In genomic region chr18:77160515-77160914, GRCh38 we compare ENCODE assay signal across 18 cellular contexts. TPM values are rescaled to one million over a fixed set of nuclear protein-coding genes. Genes with fewer than 3 reads are reported as not detected.
DNase-seq lines count a peak whose midpoint lies in the region; ATAC-seq, FAIRE-seq and TF ChIP-seq lines count a peak whose summit lies in the region.
"Had no signal": no experiment of that assay in that cellular context is flagged by ENCODE, and none has a peak within 500 bp of the region (broad histone marks: within the 10 kb centered on the region; RNA-seq: fewer than 3 reads in every experiment).

No MANE protein-coding gene starts in this region.

- H3K18ac ChIP-seq in H1 (ENCODE audit: extremely low read depth, low read length): no peak overlapping the region

- peak; percentile 87 for FAIRE-seq in H1 (lab: Jason Lieb, UNC)
- FAIRE-seq: A549, endothelial cell of umbilical vein had no signal

- no peaks in the 10 kb centered on the region for H3K9me3 Mint-ChIP-seq in natural killer cell treated with Interleukin-12 subunit alpha and Interleukin-12 subunit beta and Interleukin-15 and Interleukin-18, amount 100 ng/mL, for 72 hours
- no peaks in the 10 kb centered on the region for H3K9me3 Mint-ChIP-seq in natural killer cell
- H3K9me3 Mint-ChIP-seq: activated naive CD8-positive, alpha-beta T cell treated with anti-CD3 and anti-CD28 coated beads, Interleukin-2, amount 10 ng/mL, durations not matched to agents 7 days and 5 days had no signal

- no peak for ATAC-seq in natural killer cell treated with Interleukin-12 subunit alpha and Interleukin-12 subunit beta and Interleukin-15 and Interleukin-18, amount 100 ng/mL, for 72 hours
- ATAC-seq in natural killer cell (no peak), GM18861 (IDR thresholded peaks at IDR 0.05; ENCODE audit: unreplicated experiment) (no peak), left cardiac atrium (no peak)
- ATAC-seq: A549, lower lobe of right lung had no signal

- no peak for TF ChIP-seq CTCF in natural killer cell (IDR thresholded peaks at IDR 0.05)
- TF ChIP-seq CTCF in H1 (IDR thresholded peaks at IDR 0.05; ENCODE audit: control extremely low read depth in 1 of 3, insufficient read depth in 1 of 3, low read depth in 1 of 3, low read length in 3 of 3): no peak

- no peak overlapping the region for H4K8ac ChIP-seq in H1 (ENCODE audit: extremely low read depth, insufficient read depth, low read length)

- peaks cover 0 to 1% of the 10 kb centered on the region in 2 experiments for H4K20me1 ChIP-seq in H1 (replicated peaks in 1 of 2; ENCODE audit: control insufficient read depth in 1 of 2, insufficient read depth in 2 of 2, low read length in 2 of 2)

- H3K79me1 ChIP-seq in H1 (ENCODE audit: low read depth, low read length): no peaks in the 10 kb centered on the region

- no peak overlapping the region for H3K56ac ChIP-seq in H1 (replicated peaks; ENCODE audit: insufficient read length, low read depth, low read length)

- H3K4me1 Mint-ChIP-seq in natural killer cell treated with Interleukin-12 subunit alpha and Interleukin-12 subunit beta and Interleukin-15 and Interleukin-18, amount 100 ng/mL, for 72 hours (ENCODE audit: low read depth in 2 of 2): peaks cover 16 to 23% of the 10 kb centered on the region in 2 donors
- H3K4me1 Mint-ChIP-seq in natural killer cell: peaks cover 10 to 14% of the 10 kb centered on the region in 2 donors

- no peaks in the 10 kb centered on the region for H3K79me2 ChIP-seq in H1 (ENCODE audit: control insufficient read depth in 1 of 2, insufficient read depth in 2 of 2, low read length in 2 of 2)

- TF ChIP-seq EP300 in H1 (IDR thresholded peaks at IDR 0.05; ENCODE audit: borderline replicate concordance in 1 of 2, low read depth in 2 of 2, low read length in 2 of 2): no peak

- H2AFZ ChIP-seq in H1 (ENCODE audit: low read length): no peak overlapping the region

- H2AK5ac ChIP-seq in H1 (ENCODE audit: low read depth, low read length): no peak overlapping the region

- H3K9me3 ChIP-seq in H1 (ENCODE audit: insufficient read depth in 2 of 2, low read depth in 1 of 2, low read length in 1 of 2): peaks cover 0 to 3% of the 10 kb centered on the region in 2 experiments; a peak in 1 of 4 replicates
- H3K9me3 ChIP-seq: A549, Caco-2, lower lobe of right lung, spleen, testis had no signal

- TF ChIP-seq POLR2A in H1 (IDR thresholded peaks at IDR 0.05; ENCODE audit: control extremely low read depth in 1 of 2, low read depth in 2 of 2, low read length in 2 of 2): no peak

- WGBS in H1 (ENCODE audit: extremely low coverage in 1 of 2, insufficient coverage in 1 of 2, insufficient read length in 1 of 2, insufficient replicate concordance in 2 of 2, low coverage in 1 of 2, low lambda C conversion rate in 2 of 2, missing lambda C conversion rate in 1 of 2), 2 experiments: 21% methylated on average over 11 of the region's 11 CpGs; no CpG with 5 or more reads in 1 of the 2 experiments

- peak overlapping the region in 1 of 2 donors; percentile 17 for H3K27ac Mint-ChIP-seq in natural killer cell treated with Interleukin-12 subunit alpha and Interleukin-12 subunit beta and Interleukin-15 and Interleukin-18, amount 100 ng/mL, for 72 hours
- H3K27ac Mint-ChIP-seq in natural killer cell: no peak overlapping the region
- H3K27ac Mint-ChIP-seq: activated naive CD8-positive, alpha-beta T cell treated with anti-CD3 and anti-CD28 coated beads, Interleukin-2, amount 10 ng/mL, durations not matched to agents 7 days and 5 days had no signal

- no peak overlapping the region for H3K14ac ChIP-seq in H1 (ENCODE audit: insufficient read length)

- no peaks in the 10 kb centered on the region for H3K36me3 ChIP-seq in H1 (ENCODE audit: control insufficient read depth in 2 of 4, insufficient read depth in 4 of 4, low read length in 3 of 4)
- H3K36me3 ChIP-seq: lower lobe of right lung, spleen had no signal

- peak overlapping the region; percentile 28 to 37; a peak in 3 of 4 replicates for H3K4me2 ChIP-seq in H1 (ENCODE audit: insufficient read depth in 1 of 2, low read depth in 2 of 2, low read length in 2 of 2)
- H3K4me2 ChIP-seq: A549 had no signal

- H2BK20ac ChIP-seq in H1 (ENCODE audit: low read length): peak overlapping the region; percentile 57; the same call in 1 of the 2 replicates

- H2BK120ac ChIP-seq in H1 (replicated peaks; ENCODE audit: low read depth, low read length): no peak overlapping the region

- no peak overlapping the region for H3K27ac ChIP-seq in H1 (ENCODE audit: low read depth, low read length)
- H3K27ac ChIP-seq: A549, lower lobe of right lung, testis had no signal

- CTCF ChIA-PET in H1 (lab: Charles Lee; ENCODE audit: partially characterized antibody): interaction anchor here (1.0 kb wide), 1 partner anchor 11 kb away, joined by 6 read pairs; no protein-coding TSS in a partner anchor

- H2BK15ac ChIP-seq in H1 (ENCODE audit: low read length): no peak overlapping the region

- POLR2A ChIA-PET in H1 (lab: Charles Lee; ENCODE audit: partially characterized antibody): no interaction called here

- H3K27me3 ChIP-seq in H1 (replicated peaks in 1 of 4; ENCODE audit: control insufficient read depth in 3 of 4, extremely low read depth in 1 of 4, insufficient read depth in 3 of 4, low read length in 3 of 4): peaks cover 0 to 3% (median 0%) of the 10 kb centered on the region in 4 experiments; a peak in 2 of 7 replicates
- H3K27me3 ChIP-seq: testis had no signal

- no peak overlapping the region for H3K23ac ChIP-seq in H1 (ENCODE audit: insufficient read length)

- no peak for TF ChIP-seq RAD21 in H1 (IDR thresholded peaks at IDR 0.05 in 1 of 2, conservative IDR thresholded peaks at IDR 0.05 in 1 of 2; ENCODE audit: low read depth in 2 of 2, low read length in 2 of 2)

- H4K5ac ChIP-seq in H1 (ENCODE audit: insufficient read length, low read depth, low read length): peak overlapping the region; percentile 26

- H3K4me3 Mint-ChIP-seq in natural killer cell treated with Interleukin-12 subunit alpha and Interleukin-12 subunit beta and Interleukin-15 and Interleukin-18, amount 100 ng/mL, for 72 hours: peak overlapping the region; percentile 8
- H3K4me3 Mint-ChIP-seq in natural killer cell: no peak overlapping the region
- H3K4me3 Mint-ChIP-seq: activated naive CD8-positive, alpha-beta T cell treated with anti-CD3 and anti-CD28 coated beads, Interleukin-2, amount 10 ng/mL, durations not matched to agents 7 days and 5 days had no signal

- H3K36me3 Mint-ChIP-seq in natural killer cell treated with Interleukin-12 subunit alpha and Interleukin-12 subunit beta and Interleukin-15 and Interleukin-18, amount 100 ng/mL, for 72 hours: no peaks in the 10 kb centered on the region
- no peaks in the 10 kb centered on the region for H3K36me3 Mint-ChIP-seq in natural killer cell

- H3K4ac ChIP-seq in H1 (replicated peaks; ENCODE audit: insufficient read length, low read depth, low read length): no peak overlapping the region

- no peak for DNase-seq in natural killer cell treated with Interleukin-12 subunit alpha and Interleukin-12 subunit beta and Interleukin-15 and Interleukin-18, amount 100 ng/mL, for 72 hours (ENCODE audit: low spot score)
- no peak for DNase-seq in natural killer cell
- peak; percentile 61 to 63 for DNase-seq in Kasumi-1 (lab: John Stamatoyannopoulos, UW)
- peak in 1 of 2 experiments; percentile 41 for DNase-seq in H1 (ENCODE audit: low read depth in 1 of 2, low spot score in 2 of 2)
- DNase-seq in occipital lobe (lab: John Stamatoyannopoulos, UW): no peak
- DNase-seq in left cardiac atrium: no peak
- DNase-seq in OCI-M1 (lab: John Stamatoyannopoulos, UW): no peak
- DNase-seq: activated naive CD8-positive, alpha-beta T cell treated with anti-CD3 and anti-CD28 coated beads, Interleukin-2, amount 10 ng/mL, durations not matched to agents 7 days and 5 days; Caco-2; GOT3; head of caudate nucleus; lower lobe of right lung; NCI-H1048; spleen; testis had no signal

- no peaks in the 10 kb centered on the region for H3K23me2 ChIP-seq in H1 (ENCODE audit: low read depth, low read length)

- intact Hi-C loops in natural killer cell (cut with micrococcal nuclease) (no loop called here), left cardiac atrium (cut with DNase I) (no loop called here)

- H4K91ac ChIP-seq in H1 (replicated peaks; ENCODE audit: insufficient read length, low read length): no peak overlapping the region

- H3K4me3 ChIP-seq in H1 (ENCODE audit: extremely low read depth in 1 of 4, insufficient read depth in 2 of 4, low read depth in 3 of 4, low read length in 4 of 4): peak overlapping the region in 1 of 4 experiments; percentile 15; a peak in 1 of 8 replicates
- H3K4me3 ChIP-seq: A549, lower lobe of right lung, testis had no signal

- H3K27me3 Mint-ChIP-seq in natural killer cell treated with Interleukin-12 subunit alpha and Interleukin-12 subunit beta and Interleukin-15 and Interleukin-18, amount 100 ng/mL, for 72 hours: peaks cover 0 to 3% of the 10 kb centered on the region in 2 donors
- H3K27me3 Mint-ChIP-seq in natural killer cell (ENCODE audit: low read depth in 2 of 2): peaks cover 0 to 4% of the 10 kb centered on the region in 2 donors
- H3K27me3 Mint-ChIP-seq: activated naive CD8-positive, alpha-beta T cell treated with anti-CD3 and anti-CD28 coated beads, Interleukin-2, amount 10 ng/mL, durations not matched to agents 7 days and 5 days had no signal

- H2BK12ac ChIP-seq in H1 (ENCODE audit: low read depth, low read length): no peak overlapping the region

- H2BK5ac ChIP-seq in H1 (ENCODE audit: low read depth, low read length): peak overlapping the region; percentile 8; the same call in 1 of the 2 replicates

- peaks cover 0 to 24% (median 5%) of the 10 kb centered on the region in 4 experiments; a peak in 3 of 7 replicates for H3K4me1 ChIP-seq in H1 (replicated peaks in 1 of 4; ENCODE audit: control insufficient read depth in 3 of 4, insufficient read depth in 4 of 4, low read length in 3 of 4)
- H3K4me1 ChIP-seq: A549, Caco-2, lower lobe of right lung, testis had no signal

- no peak overlapping the region for H3K9ac ChIP-seq in H1 (replicated peaks in 1 of 4; ENCODE audit: extremely low read depth in 1 of 4, low read depth in 3 of 4, low read length in 3 of 4)

TF ChIP-seq in H1, 55 proteins besides CTCF, POLR2A, EP300 and RAD21 (continues in another document):
- 0 out of 2 replicates have a peak, but pooled peaks have one; percentile 21 for TF ChIP-seq TEAD4 (IDR thresholded peaks at IDR 0.05; ENCODE audit: low read depth, low read length)

RNA-seq across cellular contexts. Expression of gene MBP, which starts 27.9 kb away (rescaled TPM):
- 10 to 100 TPM; 62.5 to 77.6 TPM for total RNA-seq in natural killer cell treated with Interleukin-12 subunit alpha and Interleukin-12 subunit beta and Interleukin-15 and Interleukin-18, amount 100 ng/mL, for 72 hours
- total RNA-seq in natural killer cell (100 to 1,000 TPM; 183 to 344 (median 325) TPM), occipital lobe (5.8 TPM), left cardiac atrium (10 to 100 TPM; 21.7 to 24.7 TPM)
- total RNA-seq in H1 (2021; fragmentation: NEBNext Ultra II Directional; extraction: Animal tissue kit (Norgen Biotek cat#: 25700)): 19.2 and 19.3 TPM in 2 replicates
- 6.8 and 7.7 TPM in 2 replicates for polyA plus RNA-seq in H1 (2011; rRNA removed)
- 8.9 TPM for polyA plus RNA-seq in H1 (2011; cell fraction: cytosol; rRNA removed)
- 14.2 TPM for polyA plus RNA-seq in H1 (2011; cell fraction: nucleus; rRNA removed)
- 6.1 to 8.2 TPM (median 7.4 TPM) in 4 replicates for polyA plus RNA-seq in H1 (2012, experiment 1 of 2)
- 2.2 TPM for polyA plus RNA-seq in H1 (2012, experiment 2 of 2)
- polyA plus RNA-seq in H1 (2013, experiment 1 of 2): 13.3 TPM
- polyA plus RNA-seq in H1 (2013, experiment 2 of 2): 12.9 TPM
- 13.3 and 15.9 TPM in 2 replicates for polyA minus RNA-seq in H1 (2011; rRNA and poly(A)+ RNA removed)
- 16.8 TPM for polyA minus RNA-seq in H1 (2011; cell fraction: cytosol; rRNA and poly(A)+ RNA removed)
- polyA minus RNA-seq in H1 (2011; cell fraction: nucleus; rRNA and poly(A)+ RNA removed): 11.4 TPM

Comparison
In these comparisons a context has a peak if more than half of its experiments do, and no peak if none do; other contexts are left out.
1. DNase-seq: peak in Kasumi-1 (2 of 2); none in natural killer cell treated with Interleukin-12 subunit alpha and Interleukin-12 subunit beta and Interleukin-15 and Interleukin-18, amount 100 ng/mL, for 72 hours (single experiment), natural killer cell (single experiment), occipital lobe (single experiment), left cardiac atrium (single experiment) and OCI-M1 (single experiment).